ENCODE assay signal across 1 cellular context in the genomic region with DNA sequence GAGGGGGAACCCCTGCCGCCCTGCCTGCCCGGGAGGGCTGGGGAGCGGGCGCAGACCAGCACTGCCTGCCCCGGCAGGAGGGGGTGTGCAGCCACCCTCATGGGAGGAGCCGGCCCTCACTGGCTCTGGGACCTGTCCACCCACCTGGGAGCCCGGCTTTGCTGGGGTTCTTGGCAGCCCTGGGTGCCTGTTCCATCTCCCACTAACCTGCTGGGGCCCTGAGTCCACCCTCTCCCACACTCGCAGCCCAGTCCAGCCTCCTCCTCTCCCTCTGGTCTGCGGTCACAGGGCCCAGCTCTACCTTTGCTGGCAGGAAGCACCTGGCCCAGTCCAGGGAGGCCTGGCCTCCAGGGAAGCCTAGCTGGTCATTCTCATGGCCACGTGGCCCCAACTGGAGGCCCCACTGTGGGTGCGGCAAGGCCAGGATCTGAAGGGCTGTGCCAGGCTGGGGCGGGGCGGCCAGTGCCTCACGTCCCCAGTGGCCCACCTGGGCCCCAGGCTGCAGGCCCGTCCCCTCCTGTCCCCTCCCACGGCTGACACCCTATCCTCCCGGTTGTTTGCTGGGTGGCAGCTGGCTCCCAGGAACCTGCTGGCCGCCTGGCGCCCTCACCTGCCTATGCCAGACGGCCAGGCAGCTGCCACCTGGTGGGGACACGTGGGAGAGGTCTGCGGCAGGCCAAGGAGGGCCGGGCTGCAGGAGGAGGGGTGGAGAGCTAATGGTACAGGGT.
A peak's percentile ranks its signal among the peaks of the same experiment; 100 is the strongest.
TF ChIP-seq lines count a peak whose summit lies in the region.

A gene (minus strand): TSS at position 393 of the 728 bp plus-strand sequence. CDS start 721 bp downstream, outside the sequence.

TF ChIP-seq in HepG2, 621 proteins besides CTCF, POLR2A, EP300 and RAD21 (continued from another document and continues in another):
- TF ChIP-seq, protein P1, sequence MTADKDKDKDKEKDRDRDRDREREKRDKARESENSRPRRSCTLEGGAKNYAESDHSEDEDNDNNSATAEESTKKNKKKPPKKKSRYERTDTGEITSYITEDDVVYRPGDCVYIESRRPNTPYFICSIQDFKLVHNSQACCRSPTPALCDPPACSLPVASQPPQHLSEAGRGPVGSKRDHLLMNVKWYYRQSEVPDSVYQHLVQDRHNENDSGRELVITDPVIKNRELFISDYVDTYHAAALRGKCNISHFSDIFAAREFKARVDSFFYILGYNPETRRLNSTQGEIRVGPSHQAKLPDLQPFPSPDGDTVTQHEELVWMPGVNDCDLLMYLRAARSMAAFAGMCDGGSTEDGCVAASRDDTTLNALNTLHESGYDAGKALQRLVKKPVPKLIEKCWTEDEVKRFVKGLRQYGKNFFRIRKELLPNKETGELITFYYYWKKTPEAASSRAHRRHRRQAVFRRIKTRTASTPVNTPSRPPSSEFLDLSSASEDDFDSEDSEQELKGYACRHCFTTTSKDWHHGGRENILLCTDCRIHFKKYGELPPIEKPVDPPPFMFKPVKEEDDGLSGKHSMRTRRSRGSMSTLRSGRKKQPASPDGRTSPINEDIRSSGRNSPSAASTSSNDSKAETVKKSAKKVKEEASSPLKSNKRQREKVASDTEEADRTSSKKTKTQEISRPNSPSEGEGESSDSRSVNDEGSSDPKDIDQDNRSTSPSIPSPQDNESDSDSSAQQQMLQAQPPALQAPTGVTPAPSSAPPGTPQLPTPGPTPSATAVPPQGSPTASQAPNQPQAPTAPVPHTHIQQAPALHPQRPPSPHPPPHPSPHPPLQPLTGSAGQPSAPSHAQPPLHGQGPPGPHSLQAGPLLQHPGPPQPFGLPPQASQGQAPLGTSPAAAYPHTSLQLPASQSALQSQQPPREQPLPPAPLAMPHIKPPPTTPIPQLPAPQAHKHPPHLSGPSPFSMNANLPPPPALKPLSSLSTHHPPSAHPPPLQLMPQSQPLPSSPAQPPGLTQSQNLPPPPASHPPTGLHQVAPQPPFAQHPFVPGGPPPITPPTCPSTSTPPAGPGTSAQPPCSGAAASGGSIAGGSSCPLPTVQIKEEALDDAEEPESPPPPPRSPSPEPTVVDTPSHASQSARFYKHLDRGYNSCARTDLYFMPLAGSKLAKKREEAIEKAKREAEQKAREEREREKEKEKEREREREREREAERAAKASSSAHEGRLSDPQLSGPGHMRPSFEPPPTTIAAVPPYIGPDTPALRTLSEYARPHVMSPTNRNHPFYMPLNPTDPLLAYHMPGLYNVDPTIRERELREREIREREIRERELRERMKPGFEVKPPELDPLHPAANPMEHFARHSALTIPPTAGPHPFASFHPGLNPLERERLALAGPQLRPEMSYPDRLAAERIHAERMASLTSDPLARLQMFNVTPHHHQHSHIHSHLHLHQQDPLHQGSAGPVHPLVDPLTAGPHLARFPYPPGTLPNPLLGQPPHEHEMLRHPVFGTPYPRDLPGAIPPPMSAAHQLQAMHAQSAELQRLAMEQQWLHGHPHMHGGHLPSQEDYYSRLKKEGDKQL (CRISPR knock-in tag; IDR thresholded peaks at IDR 0.05; ENCODE audit: low read depth), result 0 out of 2 replicates have a peak, but pooled peaks have one; percentile 42
- TF ChIP-seq ZNF552 (CRISPR knock-in tag; IDR thresholded peaks at IDR 0.05; ENCODE audit: borderline replicate concordance) (no peak; the same call in 1 of the 2 replicates), ZNF224 (CRISPR knock-in tag; IDR thresholded peaks at IDR 0.05) (no peak), KDM2A (CRISPR knock-in tag; IDR thresholded peaks at IDR 0.05; ENCODE audit: borderline replicate concordance, low read depth) (peak; percentile 81), ZNF496 (CRISPR knock-in tag; IDR thresholded peaks at IDR 0.05; ENCODE audit: insufficient replicate concordance) (no peak), ZNF776 (CRISPR knock-in tag; IDR thresholded peaks at IDR 0.05) (peak; percentile 85), ZFP41 (CRISPR knock-in tag; IDR thresholded peaks at IDR 0.05; ENCODE audit: borderline replicate concordance) (no peak), HOXA9 (CRISPR knock-in tag; IDR thresholded peaks at IDR 0.05; ENCODE audit: borderline replicate concordance) (no peak), MAFG (CRISPR knock-in tag; IDR thresholded peaks at IDR 0.05) (no peak), ZNF782 (CRISPR knock-in tag; IDR thresholded peaks at IDR 0.05; ENCODE audit: borderline replicate concordance) (no peak), ISL2 (CRISPR knock-in tag; IDR thresholded peaks at IDR 0.05) (peak; percentile 88), HDAC2 (CRISPR knock-in tag; IDR thresholded peaks at IDR 0.05) (peak; percentile 57; the same call in 1 of the 2 replicates), ZFP36 (IDR thresholded peaks at IDR 0.05; ENCODE audit: borderline replicate concordance, low read depth, low read length, partially characterized antibody) (no peak), ZNF598 (CRISPR knock-in tag; IDR thresholded peaks at IDR 0.05; ENCODE audit: borderline replicate concordance) (0 out of 2 replicates have a peak, but pooled peaks have one; percentile 49), ZNF3 (CRISPR knock-in tag; IDR thresholded peaks at IDR 0.05) (no peak; the same call in 1 of the 2 replicates), TCF7 (IDR thresholded peaks at IDR 0.05; ENCODE audit: low read depth) (no peak), MAFF (IDR thresholded peaks at IDR 0.05; ENCODE audit: low read depth, low read length) (no peak), KMT2A (CRISPR knock-in tag; IDR thresholded peaks at IDR 0.05) (peak; percentile 66; the same call in 1 of the 2 replicates), MIER3 (CRISPR knock-in tag; IDR thresholded peaks at IDR 0.05; ENCODE audit: borderline replicate concordance) (peak; percentile 77; the same call in 1 of the 2 replicates), NFRKB (IDR thresholded peaks at IDR 0.05) (no peak), ZNF256 (CRISPR knock-in tag; conservative IDR thresholded peaks at IDR 0.05) (peak; percentile 70; the same call in 1 of the 2 replicates), POLR2G (IDR thresholded peaks at IDR 0.05; ENCODE audit: low read depth, low read length) (peak; percentile 74), ZFY (CRISPR knock-in tag; IDR thresholded peaks at IDR 0.05) (peak; percentile 98), XRCC5 (optimal IDR thresholded peaks at IDR 0.05; ENCODE audit: low read length) (peak; percentile 82), ZBTB42 (CRISPR knock-in tag; IDR thresholded peaks at IDR 0.05) (no peak), CAMTA2 (CRISPR knock-in tag; IDR thresholded peaks at IDR 0.05; ENCODE audit: borderline replicate concordance) (no peak), NFE2 (CRISPR knock-in tag; IDR thresholded peaks at IDR 0.05) (no peak), ZNF720 (CRISPR knock-in tag; IDR thresholded peaks at IDR 0.05) (no peak), ATAD3A (CRISPR knock-in tag; IDR thresholded peaks at IDR 0.05) (no peak), SUZ12 (IDR thresholded peaks at IDR 0.05; ENCODE audit: low read depth, low read length) (no peak), ZNF558 (CRISPR knock-in tag; IDR thresholded peaks at IDR 0.05; ENCODE audit: borderline replicate concordance) (peak; percentile 95), IRF2 (CRISPR knock-in tag; IDR thresholded peaks at IDR 0.05) (peak; percentile 61; the same call in 1 of the 2 replicates), ZNF335 (CRISPR knock-in tag; IDR thresholded peaks at IDR 0.05) (no peak), KDM4B (CRISPR knock-in tag; IDR thresholded peaks at IDR 0.05) (0 out of 2 replicates have a peak, but pooled peaks have one; percentile 25), NR3C1 (CRISPR knock-in tag; IDR thresholded peaks at IDR 0.05) (no peak), SALL2 (CRISPR knock-in tag; IDR thresholded peaks at IDR 0.05) (peak; percentile 95), STAT5B (CRISPR knock-in tag; IDR thresholded peaks at IDR 0.05) (no peak), RBM39 (IDR thresholded peaks at IDR 0.05; ENCODE audit: low read depth, low read length, poor library complexity, severe bottlenecking) (no peak), RAD51 (IDR thresholded peaks at IDR 0.05; ENCODE audit: borderline replicate concordance) (no peak), TAF15 (IDR thresholded peaks at IDR 0.05; ENCODE audit: low read depth, low read length, poor library complexity, severe bottlenecking) (no peak), HDAC1 (CRISPR knock-in tag; IDR thresholded peaks at IDR 0.05) (peak; percentile 94)
- TF ChIP-seq, protein P2, sequence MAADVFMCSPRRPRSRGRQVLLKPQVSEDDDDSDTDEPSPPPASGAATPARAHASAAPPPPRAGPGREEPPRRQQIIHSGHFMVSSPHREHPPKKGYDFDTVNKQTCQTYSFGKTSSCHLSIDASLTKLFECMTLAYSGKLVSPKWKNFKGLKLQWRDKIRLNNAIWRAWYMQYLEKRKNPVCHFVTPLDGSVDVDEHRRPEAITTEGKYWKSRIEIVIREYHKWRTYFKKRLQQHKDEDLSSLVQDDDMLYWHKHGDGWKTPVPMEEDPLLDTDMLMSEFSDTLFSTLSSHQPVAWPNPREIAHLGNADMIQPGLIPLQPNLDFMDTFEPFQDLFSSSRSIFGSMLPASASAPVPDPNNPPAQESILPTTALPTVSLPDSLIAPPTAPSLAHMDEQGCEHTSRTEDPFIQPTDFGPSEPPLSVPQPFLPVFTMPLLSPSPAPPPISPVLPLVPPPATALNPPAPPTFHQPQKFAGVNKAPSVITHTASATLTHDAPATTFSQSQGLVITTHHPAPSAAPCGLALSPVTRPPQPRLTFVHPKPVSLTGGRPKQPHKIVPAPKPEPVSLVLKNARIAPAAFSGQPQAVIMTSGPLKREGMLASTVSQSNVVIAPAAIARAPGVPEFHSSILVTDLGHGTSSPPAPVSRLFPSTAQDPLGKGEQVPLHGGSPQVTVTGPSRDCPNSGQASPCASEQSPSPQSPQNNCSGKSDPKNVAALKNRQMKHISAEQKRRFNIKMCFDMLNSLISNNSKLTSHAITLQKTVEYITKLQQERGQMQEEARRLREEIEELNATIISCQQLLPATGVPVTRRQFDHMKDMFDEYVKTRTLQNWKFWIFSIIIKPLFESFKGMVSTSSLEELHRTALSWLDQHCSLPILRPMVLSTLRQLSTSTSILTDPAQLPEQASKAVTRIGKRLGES (CRISPR knock-in tag; IDR thresholded peaks at IDR 0.05; ENCODE audit: borderline replicate concordance), result peak; percentile 67; the same call in 1 of the 2 replicates
- TF ChIP-seq, protein P3, sequence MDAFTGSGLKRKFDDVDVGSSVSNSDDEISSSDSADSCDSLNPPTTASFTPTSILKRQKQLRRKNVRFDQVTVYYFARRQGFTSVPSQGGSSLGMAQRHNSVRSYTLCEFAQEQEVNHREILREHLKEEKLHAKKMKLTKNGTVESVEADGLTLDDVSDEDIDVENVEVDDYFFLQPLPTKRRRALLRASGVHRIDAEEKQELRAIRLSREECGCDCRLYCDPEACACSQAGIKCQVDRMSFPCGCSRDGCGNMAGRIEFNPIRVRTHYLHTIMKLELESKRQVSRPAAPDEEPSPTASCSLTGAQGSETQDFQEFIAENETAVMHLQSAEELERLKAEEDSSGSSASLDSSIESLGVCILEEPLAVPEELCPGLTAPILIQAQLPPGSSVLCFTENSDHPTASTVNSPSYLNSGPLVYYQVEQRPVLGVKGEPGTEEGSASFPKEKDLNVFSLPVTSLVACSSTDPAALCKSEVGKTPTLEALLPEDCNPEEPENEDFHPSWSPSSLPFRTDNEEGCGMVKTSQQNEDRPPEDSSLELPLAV (CRISPR knock-in tag; conservative IDR thresholded peaks at IDR 0.05; ENCODE audit: low read depth), result no peak
- TF ChIP-seq, protein P4, sequence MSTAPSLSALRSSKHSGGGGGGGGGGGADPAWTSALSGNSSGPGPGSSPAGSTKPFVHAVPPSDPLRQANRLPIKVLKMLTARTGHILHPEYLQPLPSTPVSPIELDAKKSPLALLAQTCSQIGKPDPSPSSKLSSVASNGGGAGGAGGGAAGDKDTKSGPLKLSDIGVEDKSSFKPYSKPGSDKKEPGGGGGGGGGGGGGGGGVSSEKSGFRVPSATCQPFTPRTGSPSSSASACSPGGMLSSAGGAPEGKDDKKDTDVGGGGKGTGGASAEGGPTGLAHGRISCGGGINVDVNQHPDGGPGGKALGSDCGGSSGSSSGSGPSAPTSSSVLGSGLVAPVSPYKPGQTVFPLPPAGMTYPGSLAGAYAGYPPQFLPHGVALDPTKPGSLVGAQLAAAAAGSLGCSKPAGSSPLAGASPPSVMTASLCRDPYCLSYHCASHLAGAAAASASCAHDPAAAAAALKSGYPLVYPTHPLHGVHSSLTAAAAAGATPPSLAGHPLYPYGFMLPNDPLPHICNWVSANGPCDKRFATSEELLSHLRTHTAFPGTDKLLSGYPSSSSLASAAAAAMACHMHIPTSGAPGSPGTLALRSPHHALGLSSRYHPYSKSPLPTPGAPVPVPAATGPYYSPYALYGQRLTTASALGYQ (CRISPR knock-in tag; IDR thresholded peaks at IDR 0.05), result peak; percentile 77; the same call in 1 of the 2 replicates
- TF ChIP-seq, protein P5, sequence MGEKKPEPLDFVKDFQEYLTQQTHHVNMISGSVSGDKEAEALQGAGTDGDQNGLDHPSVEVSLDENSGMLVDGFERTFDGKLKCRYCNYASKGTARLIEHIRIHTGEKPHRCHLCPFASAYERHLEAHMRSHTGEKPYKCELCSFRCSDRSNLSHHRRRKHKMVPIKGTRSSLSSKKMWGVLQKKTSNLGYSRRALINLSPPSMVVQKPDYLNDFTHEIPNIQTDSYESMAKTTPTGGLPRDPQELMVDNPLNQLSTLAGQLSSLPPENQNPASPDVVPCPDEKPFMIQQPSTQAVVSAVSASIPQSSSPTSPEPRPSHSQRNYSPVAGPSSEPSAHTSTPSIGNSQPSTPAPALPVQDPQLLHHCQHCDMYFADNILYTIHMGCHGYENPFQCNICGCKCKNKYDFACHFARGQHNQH (CRISPR knock-in tag; IDR thresholded peaks at IDR 0.05), result peak; percentile 84
- TF ChIP-seq, protein P6, sequence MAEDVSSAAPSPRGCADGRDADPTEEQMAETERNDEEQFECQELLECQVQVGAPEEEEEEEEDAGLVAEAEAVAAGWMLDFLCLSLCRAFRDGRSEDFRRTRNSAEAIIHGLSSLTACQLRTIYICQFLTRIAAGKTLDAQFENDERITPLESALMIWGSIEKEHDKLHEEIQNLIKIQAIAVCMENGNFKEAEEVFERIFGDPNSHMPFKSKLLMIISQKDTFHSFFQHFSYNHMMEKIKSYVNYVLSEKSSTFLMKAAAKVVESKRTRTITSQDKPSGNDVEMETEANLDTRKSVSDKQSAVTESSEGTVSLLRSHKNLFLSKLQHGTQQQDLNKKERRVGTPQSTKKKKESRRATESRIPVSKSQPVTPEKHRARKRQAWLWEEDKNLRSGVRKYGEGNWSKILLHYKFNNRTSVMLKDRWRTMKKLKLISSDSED (CRISPR knock-in tag; IDR thresholded peaks at IDR 0.05), result no peak
- TF ChIP-seq, protein P7, sequence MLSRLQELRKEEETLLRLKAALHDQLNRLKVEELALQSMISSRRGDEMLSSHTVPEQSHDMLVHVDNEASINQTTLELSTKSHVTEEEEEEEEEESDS (CRISPR knock-in tag; IDR thresholded peaks at IDR 0.05; ENCODE audit: borderline replicate concordance), result no peak
- TF ChIP-seq, protein P8, sequence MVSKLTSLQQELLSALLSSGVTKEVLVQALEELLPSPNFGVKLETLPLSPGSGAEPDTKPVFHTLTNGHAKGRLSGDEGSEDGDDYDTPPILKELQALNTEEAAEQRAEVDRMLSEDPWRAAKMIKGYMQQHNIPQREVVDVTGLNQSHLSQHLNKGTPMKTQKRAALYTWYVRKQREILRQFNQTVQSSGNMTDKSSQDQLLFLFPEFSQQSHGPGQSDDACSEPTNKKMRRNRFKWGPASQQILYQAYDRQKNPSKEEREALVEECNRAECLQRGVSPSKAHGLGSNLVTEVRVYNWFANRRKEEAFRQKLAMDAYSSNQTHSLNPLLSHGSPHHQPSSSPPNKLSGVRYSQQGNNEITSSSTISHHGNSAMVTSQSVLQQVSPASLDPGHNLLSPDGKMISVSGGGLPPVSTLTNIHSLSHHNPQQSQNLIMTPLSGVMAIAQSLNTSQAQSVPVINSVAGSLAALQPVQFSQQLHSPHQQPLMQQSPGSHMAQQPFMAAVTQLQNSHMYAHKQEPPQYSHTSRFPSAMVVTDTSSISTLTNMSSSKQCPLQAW (CRISPR knock-in tag; IDR thresholded peaks at IDR 0.05), result peak; percentile 95
